ENCODE assay signal across 14 cellular contexts in the genomic region with DNA sequence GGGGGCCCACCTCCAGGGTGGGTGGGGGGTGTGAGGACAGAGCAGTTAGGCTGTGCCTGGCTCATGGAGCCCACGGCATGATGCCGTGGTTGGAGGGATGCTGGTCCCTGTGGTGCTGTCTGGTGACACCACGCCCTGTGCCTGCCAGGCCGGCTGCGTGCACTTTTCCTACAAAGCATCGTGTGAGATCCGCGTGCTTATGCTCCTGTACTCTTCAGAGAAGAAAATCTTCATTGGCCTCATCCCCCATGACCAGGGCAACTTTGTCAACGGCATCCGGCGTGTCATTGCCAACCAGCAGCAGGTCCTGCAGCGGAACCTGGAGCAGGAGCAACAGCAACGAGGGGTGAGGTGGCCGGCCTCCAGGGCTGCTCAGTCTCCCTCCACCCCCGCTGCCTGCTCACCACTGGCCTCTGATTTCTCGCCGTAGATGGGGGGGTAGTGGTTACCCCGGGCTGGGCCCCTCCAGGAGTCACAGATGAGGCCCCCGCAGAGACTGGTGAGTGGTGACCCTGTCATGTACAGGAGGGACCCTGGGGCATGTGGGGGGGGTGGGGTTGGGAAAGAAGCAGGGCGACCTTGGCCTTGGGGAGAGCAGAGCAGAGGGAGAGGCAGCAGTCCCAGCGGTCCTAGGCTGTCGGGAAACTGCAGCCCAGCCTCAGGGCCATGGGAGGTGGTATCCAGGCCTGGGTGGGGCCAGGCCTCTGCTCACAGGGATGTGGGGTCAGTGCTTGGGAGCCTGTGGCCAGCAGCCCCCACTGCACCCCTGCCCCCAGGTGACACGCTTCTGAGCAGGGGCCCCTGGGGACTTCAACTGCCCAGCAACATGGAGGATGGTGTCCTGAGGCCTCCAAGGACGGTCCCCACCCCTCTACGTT. TPM values are rescaled to one million over a fixed set of nuclear protein-coding genes. Genes with fewer than 3 reads are reported as not detected.
DNase-seq lines count a peak whose midpoint lies in the region; ATAC-seq, FAIRE-seq and TF ChIP-seq lines count a peak whose summit lies in the region.
"Had no signal": no experiment of that assay in that cellular context is flagged by ENCODE, and none has a peak within 500 bp of the region (broad histone marks: within the 10 kb centered on the region; RNA-seq: fewer than 3 reads in every experiment).

No MANE protein-coding gene starts in this region.

- H3K4me1 Mint-ChIP-seq in astrocyte (ENCODE audit: low read depth, unreplicated experiment), result peaks cover 9% of the 10 kb centered on the region

- no peak for DNase-seq in left ventricle myocardium inferior
- DNase-seq in Right ventricle myocardium superior, result no peak
- DNase-seq in astrocyte (ENCODE audit: low read depth), result no peak
- DNase-seq in urothelium cell line (ENCODE audit: low spot score), result no peak
- DNase-seq in activated effector memory CD4-positive, alpha-beta T cell treated with anti-CD3 and anti-CD28 coated beads, Interleukin-2, amount 50 U/mL, for 16 hours, result no peak
- DNase-seq in SHP77 treated with DMSO at 0.1 percent for 48 hours (lab: John Stamatoyannopoulos, UW), result no peak
- DNase-seq: AML-193; KBM-7; NCI-H1694; stimulated activated CD4-positive, alpha-beta T cell treated with anti-CD3 and anti-CD28 coated beads, Interleukin-2, amount 100 ng/mL, for 24 hours; SW 1271 had no signal

- H3K4me1 ChIP-seq in left ventricle myocardium inferior, result peaks cover 35% of the 10 kb centered on the region
- H3K4me1 ChIP-seq in astrocyte (ENCODE audit: insufficient read depth, low read length), result peaks cover 33% of the 10 kb centered on the region
- H3K4me1 ChIP-seq in muscle layer of colon (ENCODE audit: insufficient read depth, low read length), result peaks cover 3% of the 10 kb centered on the region

- no peak overlapping the region for H3K4me3 Mint-ChIP-seq in astrocyte (ENCODE audit: unreplicated experiment)

- no peak overlapping the region for H3K27ac Mint-ChIP-seq in astrocyte (ENCODE audit: unreplicated experiment)

- H3K4me2 ChIP-seq in astrocyte (ENCODE audit: low read length), result peak overlapping the region; percentile 65

- H3K36me3 ChIP-seq in left ventricle myocardium inferior (peaks cover 95% of the 10 kb centered on the region), astrocyte (ENCODE audit: insufficient read depth, low read length) (peaks cover 16% of the 10 kb centered on the region), muscle layer of colon (ENCODE audit: insufficient read depth, low read length) (peaks cover 33% of the 10 kb centered on the region)

- peaks cover 75% of the 10 kb centered on the region for H4K20me1 ChIP-seq in astrocyte (ENCODE audit: insufficient read depth, low read length)

- H3K9ac ChIP-seq in astrocyte (ENCODE audit: low read length), result peak overlapping the region; percentile 33
- no peak overlapping the region for H3K9ac ChIP-seq in muscle layer of colon (ENCODE audit: low read length)

- no peak overlapping the region for H3K4me3 ChIP-seq in left ventricle myocardium inferior
- H3K4me3 ChIP-seq in astrocyte (ENCODE audit: insufficient read depth, low read depth, low read length), result no peak overlapping the region
- no peak overlapping the region for H3K4me3 ChIP-seq in muscle layer of colon (ENCODE audit: low read depth in 1 of 2, low read length in 2 of 2)
- H3K4me3 ChIP-seq: left lung had no signal

- H3K9me3 Mint-ChIP-seq in astrocyte (ENCODE audit: unreplicated experiment), result no peaks in the 10 kb centered on the region

- H3K27me3 ChIP-seq in left ventricle myocardium inferior (ENCODE audit: low read depth), result no peaks in the 10 kb centered on the region
- H3K27me3 ChIP-seq in astrocyte (ENCODE audit: insufficient read depth, low read length), result no peaks in the 10 kb centered on the region
- no peaks in the 10 kb centered on the region for H3K27me3 ChIP-seq in muscle layer of colon (ENCODE audit: control insufficient read depth in 1 of 2, insufficient read depth in 2 of 2, low read length in 2 of 2)
- H3K27me3 ChIP-seq: left lung had no signal

- no peaks in the 10 kb centered on the region for H3K9me3 ChIP-seq in left ventricle myocardium inferior (replicated peaks)
- H3K9me3 ChIP-seq in astrocyte (ENCODE audit: insufficient read depth, low read depth, low read length), result no peaks in the 10 kb centered on the region
- H3K9me3 ChIP-seq in muscle layer of colon (ENCODE audit: low read length), result no peaks in the 10 kb centered on the region
- H3K9me3 ChIP-seq: left lung had no signal

- H3K27me3 Mint-ChIP-seq in astrocyte (ENCODE audit: low read depth, unreplicated experiment), result no peaks in the 10 kb centered on the region

- peaks cover 14% of the 10 kb centered on the region for H3K36me3 Mint-ChIP-seq in astrocyte (ENCODE audit: low read depth, unreplicated experiment)

- intact Hi-C loops in left ventricle myocardium inferior (cut with micrococcal nuclease), result no loop called here
- intact Hi-C loops in Right ventricle myocardium superior (cut with DNase I), result loop anchor here (10.0 kb wide), 1 partner anchor 185 kb away; the partner anchor contains the start of gene PRMT1

- FAIRE-seq in astrocyte (lab: Jason Lieb, UNC), result no peak
- FAIRE-seq in urothelium cell line (lab: Jason Lieb, UNC), result peak; percentile 63

- TF ChIP-seq CTCF in left ventricle myocardium inferior (IDR thresholded peaks at IDR 0.05; ENCODE audit: borderline replicate concordance) (no peak), astrocyte (IDR thresholded peaks at IDR 0.05; ENCODE audit: insufficient read depth, low read depth, low read length) (no peak)

- ATAC-seq in Right ventricle myocardium superior (ENCODE audit: poor library complexity) (no peak), HG02973 (IDR thresholded peaks at IDR 0.05; ENCODE audit: unreplicated experiment) (no peak)

- H2AFZ ChIP-seq in astrocyte (ENCODE audit: low read depth, low read length), result no peak overlapping the region

- H3K27ac ChIP-seq in left ventricle myocardium inferior (replicated peaks) (peak overlapping the region; percentile 60), astrocyte (ENCODE audit: low read depth, low read length) (peak overlapping the region; percentile 63), muscle layer of colon (ENCODE audit: low read depth, low read length) (peak overlapping the region; percentile 42)
- H3K27ac ChIP-seq: left lung had no signal

- peaks cover 46% of the 10 kb centered on the region for H3K79me2 ChIP-seq in astrocyte (ENCODE audit: insufficient read depth, low read length)

RNA-seq across cellular contexts. Expression of gene PNKP, which starts 7.3 kb away (rescaled TPM):
- total RNA-seq in left ventricle myocardium inferior, result 45.1 TPM
- total RNA-seq in Right ventricle myocardium superior, result 36.3 TPM
- total RNA-seq in astrocyte, result 49.1 and 54.8 TPM in 2 replicates

RNA-seq across cellular contexts. Expression of gene PTOV1, which starts 9.1 kb away (rescaled TPM):
- total RNA-seq in left ventricle myocardium inferior, result 104 TPM
- 120 TPM for total RNA-seq in Right ventricle myocardium superior
- 162 and 172 TPM in 2 replicates for total RNA-seq in astrocyte

RNA-seq across cellular contexts. Expression of gene AKT1S1, which starts 17.1 kb away (rescaled TPM):
- total RNA-seq in left ventricle myocardium inferior, result 36.0 TPM
- total RNA-seq in Right ventricle myocardium superior, result 35.0 TPM
- total RNA-seq in astrocyte, result 104 and 116 TPM in 2 replicates

RNA-seq across cellular contexts. Expression of gene TBC1D17, which starts 17.4 kb away (rescaled TPM):
- total RNA-seq in left ventricle myocardium inferior (47.5 TPM), Right ventricle myocardium superior (46.0 TPM), astrocyte (29.1 and 32.2 TPM in 2 replicates)

RNA-seq across cellular contexts. Expression of gene IL4I1, which starts 36.6 kb away (rescaled TPM):
- total RNA-seq in left ventricle myocardium inferior (not detected), Right ventricle myocardium superior (not detected), astrocyte (0.27 and 0.50 TPM in 2 replicates)
